ENCODE assay signal across 10 cellular contexts in the genomic region with DNA sequence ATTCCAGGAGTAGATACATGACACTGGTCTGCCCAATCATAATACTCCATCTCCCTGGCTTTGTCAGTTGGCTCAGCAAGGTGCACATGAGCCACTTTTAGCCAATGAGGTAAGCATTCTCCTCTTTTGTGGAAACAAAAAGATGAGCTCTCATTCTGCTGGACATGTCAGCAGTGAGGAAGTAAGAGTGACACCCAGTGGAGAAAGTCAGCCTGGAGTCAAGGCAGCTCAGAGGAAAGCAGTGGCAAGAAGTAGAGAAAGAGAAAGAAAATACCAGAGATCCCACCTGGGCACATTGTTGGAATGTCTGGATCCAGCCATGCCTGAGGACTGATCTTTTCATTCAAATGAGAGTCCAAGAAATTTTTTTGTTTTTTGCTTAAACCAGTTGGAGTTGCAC.
DNase-seq lines count a peak whose midpoint lies in the region; ATAC-seq and TF ChIP-seq lines count a peak whose summit lies in the region.
"Had no signal": no experiment of that assay in that cellular context is flagged by ENCODE, and none has a peak within 500 bp of the region (broad histone marks: within the 10 kb centered on the region; RNA-seq: fewer than 3 reads in every experiment).

No MANE protein-coding gene starts in this region.

- H3K27me3 ChIP-seq in heart left ventricle: no peaks in the 10 kb centered on the region

- H3K4me3 Mint-ChIP-seq in type B pancreatic cell: no peak overlapping the region

- H3K4me1 ChIP-seq in heart left ventricle: no peaks in the 10 kb centered on the region

- DNase-seq in heart left ventricle (no peak), cardiac septum (ENCODE audit: low spot score) (no peak), NCI-H510A (lab: John Stamatoyannopoulos, UW) (peak; percentile 51), ecto neural progenitor cell (ENCODE audit: low spot score) (peak; percentile 51), type B pancreatic cell (ENCODE audit: extremely low spot score, unreplicated experiment) (no peak), putamen (ENCODE audit: low spot score) (no peak), foreskin melanocyte (no peak)
- DNase-seq: DMS79, NCI-H446 treated with DMSO at 0.1 percent for 48 hours had no signal

- no peak overlapping the region for H3K27ac Mint-ChIP-seq in type B pancreatic cell

- no peak for ATAC-seq in heart left ventricle
- ATAC-seq in activated CD4-positive, CD25-positive, alpha-beta regulatory T cell treated with anti-CD3 and anti-CD28 coated beads, Interleukin-2, amount 50 U/mL, for 24 hours: no peak

- H3K27me3 Mint-ChIP-seq in type B pancreatic cell: peaks cover 15% of the 10 kb centered on the region

- intact Hi-C loops in heart left ventricle (cut with DNase I): loop anchor here in 2 of 10 donors (5.0 kb wide), 1 partner anchor 732 kb away; no protein-coding TSS in a partner anchor
- intact Hi-C loops in cardiac septum (cut with DNase I): no loop called here

- no peaks in the 10 kb centered on the region for H3K9me3 ChIP-seq in heart left ventricle

- H3K4me1 Mint-ChIP-seq in type B pancreatic cell (ENCODE audit: unreplicated experiment): no peaks in the 10 kb centered on the region

- TF ChIP-seq POLR2A in heart left ventricle (IDR thresholded peaks at IDR 0.05): no peak

- peak in 10 of 12 donors; percentile 11 to 51 (median 24) for TF ChIP-seq CTCF in heart left ventricle (IDR thresholded peaks at IDR 0.05)
- TF ChIP-seq CTCF in type B pancreatic cell (conservative IDR thresholded peaks at IDR 0.05): peak; percentile 69

- H3K4me3 ChIP-seq in heart left ventricle: no peak overlapping the region

- H3K36me3 ChIP-seq in heart left ventricle: no peaks in the 10 kb centered on the region

- no peak overlapping the region for H3K27ac ChIP-seq in heart left ventricle

- no peaks in the 10 kb centered on the region for H3K36me3 Mint-ChIP-seq in type B pancreatic cell

- H3K9me3 Mint-ChIP-seq in type B pancreatic cell: no peaks in the 10 kb centered on the region

Comparison
In these comparisons a context has a peak if more than half of its experiments do, and no peak if none do; other contexts are left out.
1. DNase-seq: peak in NCI-H510A (single experiment) and ecto neural progenitor cell (single experiment); none in heart left ventricle (0 of 5), cardiac septum (single experiment), type B pancreatic cell (single experiment), putamen (single experiment) and foreskin melanocyte (single experiment).